ENCODE assay signal across 14 cellular contexts in the genomic region with DNA sequence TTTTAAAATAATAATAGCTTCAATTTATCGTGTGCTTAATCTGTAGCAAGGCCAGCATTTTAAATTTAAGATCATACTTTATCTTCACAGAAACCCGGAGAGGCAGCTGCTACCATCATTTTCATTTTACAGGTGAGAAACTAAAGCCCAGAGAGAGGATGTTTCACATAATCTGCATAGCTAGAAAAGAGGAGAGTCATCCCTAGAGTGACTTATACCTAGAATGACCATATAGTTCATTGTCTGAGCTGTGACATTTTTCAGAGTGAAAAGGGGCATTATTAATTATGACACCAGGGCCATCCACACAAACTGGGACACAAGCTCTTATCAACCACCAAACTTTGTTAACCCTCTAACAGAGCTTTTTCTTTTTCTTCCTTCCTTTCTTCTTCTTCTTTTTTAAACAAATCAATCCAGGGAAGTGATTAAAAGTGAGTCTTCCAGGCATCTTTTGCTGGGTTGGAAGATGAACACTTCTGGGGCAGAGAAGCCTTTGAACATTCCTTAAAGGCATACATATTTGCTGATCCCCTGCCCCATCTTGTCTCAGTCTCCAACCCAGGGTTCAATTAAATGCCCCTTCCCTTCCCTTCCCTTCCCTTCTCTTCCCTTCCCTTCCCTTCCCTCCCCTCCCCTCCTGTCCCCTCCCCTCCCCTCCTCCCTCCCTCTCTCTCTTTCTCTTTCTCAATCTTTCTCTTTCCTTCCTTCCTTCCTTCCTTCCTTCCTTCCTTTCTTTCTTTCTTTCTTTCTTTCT.
"Had no signal": no experiment of that assay in that cellular context is flagged by ENCODE, and none has a peak within 500 bp of the region (broad histone marks: within the 10 kb centered on the region; RNA-seq: fewer than 3 reads in every experiment).

No MANE protein-coding gene starts in this region.

- H3K27me3 Mint-ChIP-seq: activated CD4-positive, alpha-beta T cell treated with anti-CD3 and anti-CD28 coated beads, Interleukin-2, amount 10 ng/mL, durations not matched to agents 24 days and 14 days; stimulated activated naive CD8-positive, alpha-beta T cell treated with anti-CD3 and anti-CD28 coated beads, Interleukin-15, Interleukin-2, amounts not matched to agents 100 ng/mL and 50 ng/mL, for 24 hours had no signal

- H3K36me3 ChIP-seq: esophagus muscularis mucosa, lower lobe of right lung, ovary had no signal

- H3K4me1 Mint-ChIP-seq: activated CD4-positive, alpha-beta T cell treated with anti-CD3 and anti-CD28 coated beads, Interleukin-2, amount 10 ng/mL, durations not matched to agents 24 days and 14 days; activated T-helper 17 cell treated with anti-CD3 and anti-CD28 coated beads, Interleukin-2, amount 50 U/mL, for 72 hours; neural crest cell had no signal

- H3K36me3 Mint-ChIP-seq: mesothelial cell of epicardium, WTC11 had no signal

- H3K4me3 Mint-ChIP-seq: activated CD4-positive, alpha-beta T cell treated with anti-CD3 and anti-CD28 coated beads, Interleukin-2, amount 10 ng/mL, durations not matched to agents 24 days and 14 days; activated naive CD4-positive, alpha-beta T cell treated with anti-CD3 and anti-CD28 coated beads for 36 hours; activated T-helper 17 cell treated with anti-CD3 and anti-CD28 coated beads, Interleukin-2, amount 50 U/mL, for 72 hours; mesothelial cell of epicardium; neural crest cell; stimulated activated naive CD8-positive, alpha-beta T cell treated with anti-CD3 and anti-CD28 coated beads, Interleukin-15, Interleukin-2, amounts not matched to agents 100 ng/mL and 50 ng/mL, for 24 hours; WTC11 had no signal

- ATAC-seq: activated T-helper 17 cell treated with anti-CD3 and anti-CD28 coated beads, Interleukin-2, amount 50 U/mL, for 72 hours; lower lobe of right lung; WTC11 had no signal

- H3K4me3 ChIP-seq: dorsolateral prefrontal cortex, esophagus muscularis mucosa, lower lobe of right lung, ovary had no signal

- H3K9me3 Mint-ChIP-seq: activated CD4-positive, alpha-beta T cell treated with anti-CD3 and anti-CD28 coated beads, Interleukin-2, amount 10 ng/mL, durations not matched to agents 24 days and 14 days; WTC11 had no signal

- H3K27ac ChIP-seq: dorsolateral prefrontal cortex, esophagus muscularis mucosa, lower lobe of right lung, ovary had no signal

- H3K4me1 ChIP-seq: esophagus muscularis mucosa, lower lobe of right lung had no signal

- H3K27me3 ChIP-seq: dorsolateral prefrontal cortex, esophagus muscularis mucosa, ovary had no signal

- DNase-seq: activated CD4-positive, alpha-beta T cell treated with anti-CD3 and anti-CD28 coated beads, Interleukin-2, amount 10 ng/mL, durations not matched to agents 24 days and 14 days; activated naive CD4-positive, alpha-beta T cell treated with anti-CD3 and anti-CD28 coated beads for 36 hours; activated T-cell treated with anti-CD3 and anti-CD28 coated beads for 4 hours; dorsolateral prefrontal cortex; lower lobe of right lung; ovary; stimulated activated CD4-positive, alpha-beta T cell treated with anti-CD3 and anti-CD28 coated beads, Interleukin-15, amount 100 ng/mL, for 24 hours; stimulated activated CD4-positive, alpha-beta T cell treated with anti-CD3 and anti-CD28 coated beads, Interleukin-4, amount 100 ng/mL, for 24 hours had no signal

- H3K9me3 ChIP-seq: esophagus muscularis mucosa, lower lobe of right lung, ovary had no signal

- H3K27ac Mint-ChIP-seq: activated CD4-positive, alpha-beta T cell treated with anti-CD3 and anti-CD28 coated beads, Interleukin-2, amount 10 ng/mL, durations not matched to agents 24 days and 14 days; activated naive CD4-positive, alpha-beta T cell treated with anti-CD3 and anti-CD28 coated beads for 36 hours; activated T-helper 17 cell treated with anti-CD3 and anti-CD28 coated beads, Interleukin-2, amount 50 U/mL, for 72 hours; mesothelial cell of epicardium; stimulated activated naive CD8-positive, alpha-beta T cell treated with anti-CD3 and anti-CD28 coated beads, Interleukin-15, Interleukin-2, amounts not matched to agents 100 ng/mL and 50 ng/mL, for 24 hours; WTC11 had no signal
